8 cellular contexts compared by ENCODE assay signal in genomic region chr1:40979241-40980067, GRCh38. TPM values are rescaled to one million over a fixed set of nuclear protein-coding genes. Genes with fewer than 3 reads are reported as not detected.
DNase-seq lines count a peak whose midpoint lies in the region; ATAC-seq, FAIRE-seq and TF ChIP-seq lines count a peak whose summit lies in the region.

A gene with protein sequence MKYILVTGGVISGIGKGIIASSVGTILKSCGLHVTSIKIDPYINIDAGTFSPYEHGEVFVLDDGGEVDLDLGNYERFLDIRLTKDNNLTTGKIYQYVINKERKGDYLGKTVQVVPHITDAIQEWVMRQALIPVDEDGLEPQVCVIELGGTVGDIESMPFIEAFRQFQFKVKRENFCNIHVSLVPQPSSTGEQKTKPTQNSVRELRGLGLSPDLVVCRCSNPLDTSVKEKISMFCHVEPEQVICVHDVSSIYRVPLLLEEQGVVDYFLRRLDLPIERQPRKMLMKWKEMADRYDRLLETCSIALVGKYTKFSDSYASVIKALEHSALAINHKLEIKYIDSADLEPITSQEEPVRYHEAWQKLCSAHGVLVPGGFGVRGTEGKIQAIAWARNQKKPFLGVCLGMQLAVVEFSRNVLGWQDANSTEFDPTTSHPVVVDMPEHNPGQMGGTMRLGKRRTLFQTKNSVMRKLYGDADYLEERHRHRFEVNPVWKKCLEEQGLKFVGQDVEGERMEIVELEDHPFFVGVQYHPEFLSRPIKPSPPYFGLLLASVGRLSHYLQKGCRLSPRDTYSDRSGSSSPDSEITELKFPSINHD (plus strand): TSS chr1:40979696. CDS start chr1:40983291, 3,595 bp downstream.

- H3K36me3 ChIP-seq in psoas muscle (ENCODE audit: insufficient read depth in 1 of 2, low read depth in 1 of 2) = peaks cover 3 to 13% of the 10 kb centered on the region in 2 donors

- H3K9me3 ChIP-seq in T-helper 17 cell (ENCODE audit: control insufficient read depth, low read length, poor library complexity, severe bottlenecking) (no peaks in the 10 kb centered on the region), psoas muscle (no peaks in the 10 kb centered on the region)

- H3K27me3 ChIP-seq in psoas muscle (ENCODE audit: insufficient read depth in 3 of 3, low read length in 2 of 3) = no peaks in the 10 kb centered on the region

- H3K4me1 ChIP-seq in psoas muscle = peaks cover 13% of the 10 kb centered on the region

- intact Hi-C loops in left ventricle myocardium superior (cut with micrococcal nuclease) (no loop called here), psoas muscle (cut with DNase I) (no loop called here)

- TF ChIP-seq CTCF in psoas muscle (IDR thresholded peaks at IDR 0.05) = no peak

- no peaks in the 10 kb centered on the region for H3K27me3 Mint-ChIP-seq in T-helper 17 cell

- peak within 1 kb of the TSS; percentile 97 for H3K27ac ChIP-seq in psoas muscle

- peak within 1 kb of the TSS; percentile 98 for H3K4me3 Mint-ChIP-seq in T-helper 17 cell

- peak within 1 kb of the TSS; percentile 87 for H3K4me3 ChIP-seq in psoas muscle

- DNase-seq in NCI-H187 (lab: John Stamatoyannopoulos, UW) (peak; percentile 85 to 90), T-helper 17 cell (peak; percentile 92 to 97 (median 93)), amygdala (lab: John Stamatoyannopoulos, UW) (peak; percentile 75 to 99 (median 94)), left ventricle myocardium superior (peak; percentile 98), psoas muscle (peak; percentile 97 to 99), urothelium cell line (ENCODE audit: low spot score) (peak; percentile 99)

- H3K4me1 Mint-ChIP-seq in T-helper 17 cell = peaks cover 18% of the 10 kb centered on the region

- FAIRE-seq in urothelium cell line (lab: Jason Lieb, UNC) = peak; percentile 95

- 0 to 1% (median 1%) methylated on average over 64 to 96 of the region's 96 CpGs for WGBS in psoas muscle, 3 donors

- peak within 1 kb of the TSS; percentile 94 for H3K27ac Mint-ChIP-seq in T-helper 17 cell

- no peaks in the 10 kb centered on the region for H3K36me3 Mint-ChIP-seq in T-helper 17 cell (ENCODE audit: low read depth)

- peak; percentile 86 for ATAC-seq in GM18502 (IDR thresholded peaks at IDR 0.05; ENCODE audit: poor library complexity, unreplicated experiment)
- ATAC-seq in HG02943 (IDR thresholded peaks at IDR 0.05; ENCODE audit: low read depth, unreplicated experiment) = peak; percentile 86
- peak; percentile 90 for ATAC-seq in T-helper 17 cell
- peak; percentile 96 for ATAC-seq in left ventricle myocardium superior
- ATAC-seq in psoas muscle = peak; percentile 96 to 97 (median 96)

RNA-seq across cellular contexts. Expression of the gene that starts here (rescaled TPM):
- total RNA-seq in T-helper 17 cell = 10 to 100 TPM; 48.8 to 56.9 TPM
- total RNA-seq in left ventricle myocardium superior = 6.7 TPM
- total RNA-seq in psoas muscle = 10 to 100 TPM in 3 of 4 donors, 1 to 10 TPM in 1; 8.0 to 26.1 (median 22.7) TPM
- 10 to 100 TPM; 14.7 to 43.5 (median 14.9) TPM for polyA plus RNA-seq in psoas muscle

Comparison
In these comparisons a context has a peak if more than half of its experiments do, and no peak if none do; other contexts are left out.
1. Peak in every context shown above with its lines: DNase-seq, ATAC-seq, H3K4me3 ChIP-seq and H3K27ac ChIP-seq.